ENCODE assay signal across 27 cellular contexts in genomic region chr10:73734796-73735305, GRCh38.
"Had no signal": no experiment of that assay in that cellular context is flagged by ENCODE, and none has a peak within 500 bp of the region (broad histone marks: within the 10 kb centered on the region; RNA-seq: fewer than 3 reads in every experiment).

No MANE protein-coding gene starts in this region.

- H3K4me2 ChIP-seq: neural progenitor cell, smooth muscle cell had no signal

- H3K27me3 ChIP-seq: left lung, neural progenitor cell, neutrophil, ovary, right lobe of liver, tibial nerve, uterus had no signal

- H3K4me1 ChIP-seq: neural progenitor cell had no signal

- H3K27me3 Mint-ChIP-seq: naive B cell; stimulated activated memory B cell treated with anti-CD40 and anti-IgM and Interleukin-4, amounts not matched to agents 10 μg/mL and 1 μg/mL and 100 μg/mL, for 72 hours; stimulated activated naive CD8-positive, alpha-beta T cell treated with anti-CD3 and anti-CD28 coated beads, Interleukin-15, amount 100 ng/mL, for 72 hours; type B pancreatic cell had no signal

- H3K9me3 ChIP-seq: left lung, neutrophil, ovary, prostate gland, right lobe of liver, tibial nerve, uterus had no signal

- H3K9ac ChIP-seq: neural progenitor cell had no signal

- H3K36me3 ChIP-seq: neural progenitor cell, ovary, prostate gland, uterus had no signal

- ATAC-seq: left colon; left lung; natural killer cell; right lobe of liver; stimulated activated memory B cell treated with anti-CD40 and anti-IgM and Interleukin-4, amounts not matched to agents 10 μg/mL and 1 μg/mL and 100 μg/mL, for 72 hours; stimulated activated naive CD8-positive, alpha-beta T cell treated with anti-CD3 and anti-CD28 coated beads, Interleukin-15, amount 100 ng/mL, for 72 hours had no signal

- FAIRE-seq: keratinocyte had no signal

- DNase-seq: hippocampal formation; left colon; left lung; mesendoderm; naive B cell; natural killer cell; occipital lobe; right lobe of liver; stimulated activated CD4-positive, alpha-beta T cell treated with anti-CD3 and anti-CD28 coated beads, Interleukin-1b, Interleukin-23, amount 100 ng/mL, for 48 hours; stimulated activated CD4-positive, alpha-beta T cell treated with anti-CD3 and anti-CD28 coated beads, Interleukin-2, amount 100 ng/mL, for 48 hours; stimulated activated CD4-positive, alpha-beta T cell treated with anti-CD3 and anti-CD28 coated beads, Interleukin-4, amount 100 ng/mL, for 4 hours; stimulated activated CD8-positive, alpha-beta memory T cell treated with anti-CD3 and anti-CD28 coated beads, Interleukin-4, amount 100 ng/mL, for 48 hours; stimulated activated naive CD4-positive, alpha-beta T cell treated with Interleukin-2 at 50 U/mL for 16 hours; stimulated activated naive CD8-positive, alpha-beta T cell treated with anti-CD3 and anti-CD28 coated beads, Interleukin-15, amount 100 ng/mL, for 72 hours; substantia nigra; uterus had no signal

- H2AFZ ChIP-seq: neural progenitor cell had no signal

- H3K27ac Mint-ChIP-seq: mesothelial cell of epicardium; neural progenitor cell; stimulated activated memory B cell treated with anti-CD40 and anti-IgM and Interleukin-4, amounts not matched to agents 10 μg/mL and 1 μg/mL and 100 μg/mL, for 72 hours; type B pancreatic cell had no signal

- H3K36me3 Mint-ChIP-seq: naive B cell; natural killer cell; stimulated activated memory B cell treated with anti-CD40 and anti-IgM and Interleukin-4, amounts not matched to agents 10 μg/mL and 1 μg/mL and 100 μg/mL, for 72 hours; type B pancreatic cell had no signal

- H3K4me3 ChIP-seq: left lung, lung, neural progenitor cell, ovary, prostate gland, right lobe of liver, smooth muscle cell, tibial nerve, uterus had no signal

- H3K9me3 Mint-ChIP-seq: mesothelial cell of epicardium; naive B cell; natural killer cell; neural progenitor cell; stimulated activated memory B cell treated with anti-CD40 and anti-IgM and Interleukin-4, amounts not matched to agents 10 μg/mL and 1 μg/mL and 100 μg/mL, for 72 hours; stimulated activated naive CD8-positive, alpha-beta T cell treated with anti-CD3 and anti-CD28 coated beads, Interleukin-15, amount 100 ng/mL, for 72 hours; type B pancreatic cell had no signal

- H3K4me3 Mint-ChIP-seq: mesothelial cell of epicardium; natural killer cell; neural progenitor cell; stimulated activated memory B cell treated with anti-CD40 and anti-IgM and Interleukin-4, amounts not matched to agents 10 μg/mL and 1 μg/mL and 100 μg/mL, for 72 hours; stimulated activated naive CD8-positive, alpha-beta T cell treated with anti-CD3 and anti-CD28 coated beads, Interleukin-15, amount 100 ng/mL, for 72 hours; type B pancreatic cell had no signal

- H3K27ac ChIP-seq: left lung, neural progenitor cell, neutrophil, ovary, prostate gland, right lobe of liver, tibial nerve, uterus had no signal
